ENCODE assay signal across 6 cellular contexts in genomic region chr10:101000602-101000991, GRCh38. TPM values are rescaled to one million over a fixed set of nuclear protein-coding genes. Genes with fewer than 3 reads are reported as not detected.
DNase-seq lines count a peak whose midpoint lies in the region; ATAC-seq and TF ChIP-seq lines count a peak whose summit lies in the region.

No MANE protein-coding gene starts in this region.

- TF ChIP-seq POLR2A in upper lobe of left lung (IDR thresholded peaks at IDR 0.05) = no peak

- H3K9ac ChIP-seq in iPS-18a (ENCODE audit: low read length) = peak overlapping the region; percentile 93

- no peak for DNase-seq in cardiac muscle cell (ENCODE audit: low read depth in 1 of 2, low spot score in 1 of 2)
- no peak for DNase-seq in cardiac septum (ENCODE audit: low spot score)
- DNase-seq in upper lobe of left lung = no peak
- DNase-seq in ureter (ENCODE audit: low spot score) = no peak
- no peak for DNase-seq in iPS-NIHi7 (ENCODE audit: extremely low spot score)

- no peak for TF ChIP-seq EP300 in upper lobe of left lung (IDR thresholded peaks at IDR 0.05)

- H3K9me3 ChIP-seq in cardiac muscle cell (ENCODE audit: low read depth) (no peaks in the 10 kb centered on the region), iPS-18a (ENCODE audit: control insufficient read depth, low read depth, low read length) (no peaks in the 10 kb centered on the region), upper lobe of left lung (no peaks in the 10 kb centered on the region)

- WGBS in upper lobe of left lung, 2 donors = 9 to 30% methylated on average over 7 of the region's 7 CpGs

- H3K27me3 ChIP-seq in cardiac muscle cell (no peaks in the 10 kb centered on the region), iPS-18a (ENCODE audit: control insufficient read depth, insufficient read depth, low read length) (no peaks in the 10 kb centered on the region), upper lobe of left lung (no peaks in the 10 kb centered on the region)

- no peak for ATAC-seq in upper lobe of left lung (ENCODE audit: low FRiP score in 2 of 2)

- H3K4me3 ChIP-seq in cardiac muscle cell = peak overlapping the region; percentile 73
- peak overlapping the region; percentile 95 for H3K4me3 ChIP-seq in iPS-18a (ENCODE audit: low read length)
- peak overlapping the region; percentile 62 to 95 (median 78) for H3K4me3 ChIP-seq in upper lobe of left lung

- intact Hi-C loops in cardiac septum (cut with DNase I) = no loop called here

- H3K27ac ChIP-seq in cardiac muscle cell (peak overlapping the region; percentile 99), iPS-18a (ENCODE audit: low read length) (peak overlapping the region; percentile 71), upper lobe of left lung (peak overlapping the region; percentile 95 to 100 (median 98))

- H3K4me1 ChIP-seq in cardiac muscle cell (ENCODE audit: low read depth) (peaks cover 14% of the 10 kb centered on the region), iPS-18a (ENCODE audit: control insufficient read depth, low read depth, low read length) (peaks cover 21% of the 10 kb centered on the region), upper lobe of left lung (peaks cover 52 to 70% (median 58%) of the 10 kb centered on the region in 4 donors)

- TF ChIP-seq CTCF in cardiac muscle cell (IDR thresholded peaks at IDR 0.05; ENCODE audit: low read depth, low read length) (no peak), upper lobe of left lung (IDR thresholded peaks at IDR 0.05) (no peak)

- H3K36me3 ChIP-seq in cardiac muscle cell = peaks cover 26% of the 10 kb centered on the region
- peaks cover 21% of the 10 kb centered on the region for H3K36me3 ChIP-seq in iPS-18a (ENCODE audit: control insufficient read depth, low read depth, low read length)
- H3K36me3 ChIP-seq in upper lobe of left lung = peaks cover 6 to 32% (median 16%) of the 10 kb centered on the region in 4 donors

RNA-seq across cellular contexts. Expression of gene LZTS2, which starts 1.0 kb away (rescaled TPM):
- total RNA-seq in cardiac muscle cell (156 and 168 TPM in 2 replicates), cardiac septum (47.2 TPM), upper lobe of left lung (100 to 1,000 TPM in 2 of 6 donors, 10 to 100 TPM in 4; 42.5 to 105 (median 60.1) TPM), ureter (63.6 TPM)
- 128 and 129 TPM in 2 replicates for polyA plus RNA-seq in cardiac muscle cell

RNA-seq across cellular contexts. Expression of gene TWNK, which starts 13.3 kb away (rescaled TPM):
- total RNA-seq in cardiac muscle cell (6.1 and 7.6 TPM in 2 replicates), cardiac septum (5.2 TPM), upper lobe of left lung (1 to 10 TPM; 2.6 to 9.1 (median 5.8) TPM), ureter (13.7 TPM)
- 6.9 and 12.3 TPM in 2 replicates for polyA plus RNA-seq in cardiac muscle cell

RNA-seq across cellular contexts. Expression of gene MRPL43, which starts 13.3 kb away (rescaled TPM):
- total RNA-seq in cardiac muscle cell (91.8 and 114 TPM in 2 replicates), cardiac septum (51.7 TPM), upper lobe of left lung (10 to 100 TPM; 40.2 to 72.1 (median 63.5) TPM), ureter (74.7 TPM)
- 128 and 131 TPM in 2 replicates for polyA plus RNA-seq in cardiac muscle cell

RNA-seq across cellular contexts. Expression of gene PDZD7, which starts 30.3 kb away (rescaled TPM):
- total RNA-seq in cardiac muscle cell (1.3 and 4.5 TPM in 2 replicates), cardiac septum (0.40 TPM), upper lobe of left lung (1 to 10 TPM in 5 of 6 donors, under 1 TPM in 1; 0.39 to 2.4 (median 1.7) TPM), ureter (0.18 TPM)
- 2.4 and 7.7 TPM in 2 replicates for polyA plus RNA-seq in cardiac muscle cell

RNA-seq across cellular contexts. Expression of gene SFXN3, which starts 30.4 kb away (rescaled TPM):
- total RNA-seq in cardiac muscle cell = 32.7 and 37.8 TPM in 2 replicates
- polyA plus RNA-seq in cardiac muscle cell = 23.3 and 23.4 TPM in 2 replicates
- total RNA-seq in cardiac septum = 30.8 TPM
- 100 to 1,000 TPM in 3 of 6 donors, 10 to 100 TPM in 3; 59.6 to 360 (median 100) TPM for total RNA-seq in upper lobe of left lung
- total RNA-seq in ureter = 36.8 TPM
